18 cellular contexts compared by ENCODE assay signal in genomic region chr17:77594416-77595209, GRCh38.
DNase-seq lines count a peak whose midpoint lies in the region; ATAC-seq and TF ChIP-seq lines count a peak whose summit lies in the region.
"Had no signal": no experiment of that assay in that cellular context is flagged by ENCODE, and none has a peak within 500 bp of the region (broad histone marks: within the 10 kb centered on the region; RNA-seq: fewer than 3 reads in every experiment).

No MANE protein-coding gene starts in this region.

- H3K9me3 ChIP-seq in spleen: no peaks in the 10 kb centered on the region
- no peaks in the 10 kb centered on the region for H3K9me3 ChIP-seq in naive thymus-derived CD4-positive, alpha-beta T cell (ENCODE audit: control insufficient read depth in 2 of 3, low read length in 3 of 3)
- H3K9me3 ChIP-seq: body of pancreas, neutrophil, tibial nerve had no signal

- H3K27me3 ChIP-seq in spleen (replicated peaks in 1 of 7): peaks cover 0 to 26% (median 0%) of the 10 kb centered on the region in 7 donors
- H3K27me3 ChIP-seq in naive thymus-derived CD4-positive, alpha-beta T cell (ENCODE audit: control insufficient read depth in 2 of 2, insufficient read depth in 2 of 2, low read length in 2 of 2): no peaks in the 10 kb centered on the region
- H3K27me3 ChIP-seq in foreskin keratinocyte: peaks cover 10% of the 10 kb centered on the region
- H3K27me3 ChIP-seq: body of pancreas, neutrophil, tibial nerve had no signal

- no peak for TF ChIP-seq POLR2A in spleen (IDR thresholded peaks at IDR 0.05)

- H3K9me3 Mint-ChIP-seq in activated CD8-positive, alpha-beta T cell treated with anti-CD3 and anti-CD28 coated beads, Interleukin-2, amount 10 ng/mL, durations not matched to agents 7 days and 5 days (ENCODE audit: insufficient read depth): no peaks in the 10 kb centered on the region
- peaks cover 0 to 1% (median 0%) of the 10 kb centered on the region in 11 donors for H3K9me3 Mint-ChIP-seq in naive thymus-derived CD4-positive, alpha-beta T cell
- H3K9me3 Mint-ChIP-seq: activated naive CD4-positive, alpha-beta T cell treated with anti-CD3 and anti-CD28 coated beads, Interleukin-2, amount 50 U/mL, for 24 hours had no signal

- no peak overlapping the region for H3K4me3 Mint-ChIP-seq in activated CD8-positive, alpha-beta T cell treated with anti-CD3 and anti-CD28 coated beads, Interleukin-2, amount 10 ng/mL, durations not matched to agents 7 days and 5 days
- H3K4me3 Mint-ChIP-seq in naive thymus-derived CD4-positive, alpha-beta T cell: peak overlapping the region in 2 of 10 donors; percentile 6 to 13
- H3K4me3 Mint-ChIP-seq: activated naive CD4-positive, alpha-beta T cell treated with anti-CD3 and anti-CD28 coated beads, Interleukin-2, amount 50 U/mL, for 24 hours; B cell had no signal

- CTCF ChIA-PET in HEK293T (lab: Yijun Ruan, JAX): interaction anchor here (0.6 kb wide), 1 partner anchor 374 kb away, joined by 10 read pairs; no protein-coding TSS in a partner anchor
- CTCF ChIA-PET in activated CD8-positive, alpha-beta T cell treated with anti-CD3 and anti-CD28 coated beads, Interleukin-2, amount 10 ng/mL, durations not matched to agents 7 days and 5 days (lab: Charles Lee): interaction anchor here (1.1 to 1.8 kb wide), 3 partner anchors 16 to 52 kb away, joined by 3 to 7 read pairs (median 4); no protein-coding TSS in a partner anchor
- CTCF ChIA-PET in naive thymus-derived CD4-positive, alpha-beta T cell (lab: Charles Lee): no interaction called here

- no peak overlapping the region for H3K4me3 ChIP-seq in spleen
- H3K4me3 ChIP-seq in naive thymus-derived CD4-positive, alpha-beta T cell (ENCODE audit: low read length): no peak overlapping the region
- H3K4me3 ChIP-seq: body of pancreas, GM23248, tibial nerve had no signal

- 65 to 78% (median 73%) methylated on average over 7 of the region's 7 CpGs for WGBS in spleen, 5 donors

- H3K36me3 Mint-ChIP-seq in activated CD8-positive, alpha-beta T cell treated with anti-CD3 and anti-CD28 coated beads, Interleukin-2, amount 10 ng/mL, durations not matched to agents 7 days and 5 days (ENCODE audit: low read depth): no peaks in the 10 kb centered on the region
- no peaks in the 10 kb centered on the region for H3K36me3 Mint-ChIP-seq in naive thymus-derived CD4-positive, alpha-beta T cell

- POLR2A ChIA-PET in HEK293T (lab: Yijun Ruan, JAX): no interaction called here
- POLR2A ChIA-PET in activated CD8-positive, alpha-beta T cell treated with anti-CD3 and anti-CD28 coated beads, Interleukin-2, amount 10 ng/mL, durations not matched to agents 7 days and 5 days (lab: Charles Lee): interaction anchor here (1.2 to 1.5 kb wide), 2 partner anchors 16 to 364 kb away, joined by 3 to 7 read pairs; partner anchors contain the start of gene TNRC6C
- POLR2A ChIA-PET in naive thymus-derived CD4-positive, alpha-beta T cell (lab: Charles Lee): no interaction called here

- peaks cover 32% of the 10 kb centered on the region for H3K4me1 Mint-ChIP-seq in activated CD8-positive, alpha-beta T cell treated with anti-CD3 and anti-CD28 coated beads, Interleukin-2, amount 10 ng/mL, durations not matched to agents 7 days and 5 days (ENCODE audit: low read depth)
- H3K4me1 Mint-ChIP-seq in naive thymus-derived CD4-positive, alpha-beta T cell: peaks cover 7 to 21% (median 8%) of the 10 kb centered on the region in 7 donors
- H3K4me1 Mint-ChIP-seq: B cell had no signal

- intact Hi-C loops in spleen (cut with DNase I; ENCODE audit: low total_unique reads): no loop called here
- intact Hi-C loops in naive thymus-derived CD4-positive, alpha-beta T cell (cut with micrococcal nuclease): no loop called here

- H3K27ac ChIP-seq in spleen: no peak overlapping the region
- no peak overlapping the region for H3K27ac ChIP-seq in naive thymus-derived CD4-positive, alpha-beta T cell (ENCODE audit: low read depth, low read length)
- H3K27ac ChIP-seq in foreskin keratinocyte: no peak overlapping the region
- H3K27ac ChIP-seq: body of pancreas, GM23248, neutrophil, tibial nerve had no signal

- peak overlapping the region; percentile 3 for H3K27ac Mint-ChIP-seq in activated CD8-positive, alpha-beta T cell treated with anti-CD3 and anti-CD28 coated beads, Interleukin-2, amount 10 ng/mL, durations not matched to agents 7 days and 5 days
- H3K27ac Mint-ChIP-seq in naive thymus-derived CD4-positive, alpha-beta T cell: peak overlapping the region in 2 of 9 donors; percentile 22 to 35
- H3K27ac Mint-ChIP-seq: activated naive CD4-positive, alpha-beta T cell treated with anti-CD3 and anti-CD28 coated beads, Interleukin-2, amount 50 U/mL, for 24 hours; B cell had no signal

- H3K27me3 Mint-ChIP-seq in activated CD8-positive, alpha-beta T cell treated with anti-CD3 and anti-CD28 coated beads, Interleukin-2, amount 10 ng/mL, durations not matched to agents 7 days and 5 days (ENCODE audit: low read depth): peaks cover 60% of the 10 kb centered on the region
- H3K27me3 Mint-ChIP-seq in naive thymus-derived CD4-positive, alpha-beta T cell: peaks cover 0 to 64% (median 4%) of the 10 kb centered on the region in 5 donors
- H3K27me3 Mint-ChIP-seq: activated naive CD4-positive, alpha-beta T cell treated with anti-CD3 and anti-CD28 coated beads, Interleukin-2, amount 50 U/mL, for 24 hours had no signal

- peak; percentile 91 for ATAC-seq in activated CD8-positive, alpha-beta T cell treated with anti-CD3 and anti-CD28 coated beads, Interleukin-2, amount 10 ng/mL, durations not matched to agents 7 days and 5 days
- ATAC-seq in naive thymus-derived CD4-positive, alpha-beta T cell: no peak
- no peak for ATAC-seq in GM21825 (IDR thresholded peaks at IDR 0.05; ENCODE audit: unreplicated experiment)
- ATAC-seq in foreskin keratinocyte: no peak
- ATAC-seq: body of pancreas had no signal

- no peak for TF ChIP-seq CTCF in spleen (IDR thresholded peaks at IDR 0.05 in 8 of 11, conservative IDR thresholded peaks at IDR 0.05 in 3 of 11)
- TF ChIP-seq CTCF in foreskin keratinocyte (conservative IDR thresholded peaks at IDR 0.05): no peak

- H3K36me3 ChIP-seq in spleen: no peaks in the 10 kb centered on the region
- no peaks in the 10 kb centered on the region for H3K36me3 ChIP-seq in naive thymus-derived CD4-positive, alpha-beta T cell (ENCODE audit: control insufficient read depth in 2 of 3, insufficient read depth in 3 of 3, low read length in 3 of 3)
- H3K36me3 ChIP-seq: neutrophil, tibial nerve had no signal

- peak; percentile 22 for DNase-seq in activated CD4-positive, alpha-beta T cell treated with anti-CD3 and anti-CD28 coated beads for 48 hours
- no peak for DNase-seq in activated CD4-positive, alpha-beta T cell treated with anti-CD3 and anti-CD28 coated beads for 1 hour
- DNase-seq in HEK293T (ENCODE audit: extremely low spot score) (no peak), spleen (peak; percentile 44), foreskin keratinocyte (no peak)
- DNase-seq in activated CD8-positive, alpha-beta T cell treated with anti-CD3 and anti-CD28 coated beads, Interleukin-2, amount 10 ng/mL, durations not matched to agents 7 days and 5 days: peak; percentile 74
- no peak for DNase-seq in naive thymus-derived CD4-positive, alpha-beta T cell
- DNase-seq: 8988T; body of pancreas; GM23248; NCI-H1105 treated with DMSO at 0.1 percent for 48 hours; SIG-M5; stimulated activated naive CD4-positive, alpha-beta T cell had no signal

- no peaks in the 10 kb centered on the region for H3K4me1 ChIP-seq in spleen
- no peaks in the 10 kb centered on the region for H3K4me1 ChIP-seq in naive thymus-derived CD4-positive, alpha-beta T cell (ENCODE audit: control insufficient read depth in 2 of 2, insufficient read depth in 2 of 2, low read length in 2 of 2)
- H3K4me1 ChIP-seq in foreskin keratinocyte: no peaks in the 10 kb centered on the region
- H3K4me1 ChIP-seq: body of pancreas had no signal

TF ChIP-seq in HEK293T, 16 proteins besides CTCF, POLR2A, EP300 and RAD21:
- 0 out of 2 replicates have a peak, but pooled peaks have one; percentile 22 for TF ChIP-seq PKNOX1 (IDR thresholded peaks at IDR 0.05)
- TF ChIP-seq SUZ12 (IDR thresholded peaks at IDR 0.05): no peak

Comparison
In these comparisons a context has a peak if more than half of its experiments do, and no peak if none do; other contexts are left out.
1. DNase-seq: peak in activated CD4-positive, alpha-beta T cell treated with anti-CD3 and anti-CD28 coated beads for 48 hours (single experiment), activated CD8-positive, alpha-beta T cell treated with anti-CD3 and anti-CD28 coated beads, Interleukin-2, amount 10 ng/mL, durations not matched to agents 7 days and 5 days (single experiment) and spleen (single experiment); none in activated CD4-positive, alpha-beta T cell treated with anti-CD3 and anti-CD28 coated beads for 1 hour (single experiment), HEK293T (single experiment), naive thymus-derived CD4-positive, alpha-beta T cell (0 of 9) and foreskin keratinocyte (0 of 2).